In genomic region chr14:89241934-89242670, GRCh38 we compare ENCODE assay signal across 2 cellular contexts.
TF ChIP-seq lines count a peak whose summit lies in the region.

No MANE protein-coding gene starts in this region.

TF ChIP-seq in SK-N-SH, 30 proteins besides CTCF, POLR2A, EP300 and RAD21:
- TF ChIP-seq REST (IDR thresholded peaks at IDR 0.05; ENCODE audit: low read depth, low read length) (no peak), TAF1 (IDR thresholded peaks at IDR 0.05; ENCODE audit: borderline replicate concordance, low read depth, low read length) (no peak), MAX (IDR thresholded peaks at IDR 0.05; ENCODE audit: low read depth) (no peak), MXI1 (IDR thresholded peaks at IDR 0.05; ENCODE audit: low read depth, low read length) (no peak), RFX5 (IDR thresholded peaks at IDR 0.05; ENCODE audit: low read length) (no peak), PBX3 (IDR thresholded peaks at IDR 0.05) (no peak), EZH2phosphoT487 (IDR thresholded peaks at IDR 0.05; ENCODE audit: borderline replicate concordance, low read depth) (no peak), MEF2A (IDR thresholded peaks at IDR 0.05; ENCODE audit: borderline replicate concordance, low read depth) (no peak)

TF ChIP-seq in SK-N-SH treated with all-trans-retinoic acid at 6 μM for 48 hours, 23 proteins besides CTCF, POLR2A, EP300 and RAD21 (continued from another document):
- no peak for TF ChIP-seq PATZ1 (CRISPR knock-in tag; IDR thresholded peaks at IDR 0.05; ENCODE audit: borderline replicate concordance)
